3 cellular contexts compared by ENCODE assay signal in the genomic region with DNA sequence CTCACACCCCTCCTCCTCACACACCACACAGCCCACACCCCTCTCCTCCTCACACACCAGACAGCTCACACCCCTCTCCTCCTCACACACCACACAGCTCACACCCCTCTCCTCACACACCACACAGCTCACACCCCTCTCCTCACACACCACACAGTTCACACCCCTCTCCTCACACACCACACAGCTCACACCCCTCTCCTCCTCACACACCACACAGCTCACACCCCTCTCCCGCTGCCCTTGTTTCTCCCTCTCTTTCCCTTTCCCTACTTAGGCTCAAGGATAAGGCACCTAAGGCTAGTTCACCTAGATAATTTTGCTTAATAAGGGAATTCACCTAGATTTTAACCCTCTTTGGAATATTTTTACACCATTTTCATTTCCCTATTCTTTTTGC. TPM values are rescaled to one million over a fixed set of nuclear protein-coding genes. Genes with fewer than 3 reads are reported as not detected.
"Had no signal": no experiment of that assay in that cellular context is flagged by ENCODE, and none has a peak within 500 bp of the region (broad histone marks: within the 10 kb centered on the region; RNA-seq: fewer than 3 reads in every experiment).

No MANE protein-coding gene starts in this region.

RNA-seq across cellular contexts. Expression of gene LAMC2, which starts 36.0 kb away (rescaled TPM):
- total RNA-seq: activated B cell treated with CpG ODN at 0.5 μM for 24 hours; activated CD4-positive, alpha-beta memory T cell treated with anti-CD3 and anti-CD28 coated beads for 36 hours; activated naive CD8-positive, alpha-beta T cell treated with anti-CD3 and anti-CD28 coated beads for 36 hours had no signal
